12 cellular contexts compared by ENCODE assay signal in the genomic region with DNA sequence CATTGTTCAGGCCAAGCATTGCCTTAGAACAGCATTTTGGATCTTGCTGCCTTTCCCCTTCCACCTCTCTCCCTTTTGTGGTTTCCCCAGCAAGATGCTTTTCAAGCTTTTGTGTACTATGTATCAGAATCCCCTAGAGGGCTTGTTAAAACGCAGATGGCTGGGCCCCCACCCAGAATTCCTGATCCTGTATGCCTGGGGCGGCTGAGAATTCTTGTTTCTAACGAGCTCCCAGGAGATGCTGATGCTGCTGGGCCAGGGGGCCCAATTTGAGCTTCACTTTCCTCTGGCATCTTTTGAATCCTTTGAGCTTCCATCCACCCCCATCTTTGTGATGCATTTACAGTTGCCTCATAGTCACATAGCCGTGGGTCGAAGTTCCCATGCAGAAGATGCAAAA.
"Had no signal": no experiment of that assay in that cellular context is flagged by ENCODE, and none has a peak within 500 bp of the region (broad histone marks: within the 10 kb centered on the region; RNA-seq: fewer than 3 reads in every experiment).

No MANE protein-coding gene starts in this region.

- ATAC-seq: activated T-helper 17 cell treated with anti-CD3 and anti-CD28 coated beads, Interleukin-2, amount 50 U/mL, for 72 hours; left lobe of liver; naive thymus-derived CD4-positive, alpha-beta T cell; stimulated activated memory B cell treated with anti-CD40 and anti-IgM and Interleukin-4, amounts not matched to agents 10 μg/mL and 1 μg/mL and 100 μg/mL, for 72 hours had no signal

- DNase-seq: activated CD4-positive, alpha-beta T cell treated with anti-CD3 and anti-CD28 coated beads, Interleukin-2, amount 50 U/mL, for 48 hours; activated naive CD4-positive, alpha-beta T cell treated with Interleukin-2 at 50 U/mL for 16 hours; aorta; endodermal cell; mammary epithelial cell; naive thymus-derived CD4-positive, alpha-beta T cell; T1000; tibial artery; uterus had no signal
